ENCODE assay signal across 21 cellular contexts in genomic region chr10:13852872-13853271, GRCh38.
A peak's percentile ranks its signal among the peaks of the same experiment; 100 is the strongest.
DNase-seq lines count a peak whose midpoint lies in the region; ATAC-seq and TF ChIP-seq lines count a peak whose summit lies in the region.
"Had no signal": no experiment of that assay in that cellular context is flagged by ENCODE, and none has a peak within 500 bp of the region (broad histone marks: within the 10 kb centered on the region; RNA-seq: fewer than 3 reads in every experiment).

No MANE protein-coding gene starts in this region.

- H3K4me3 Mint-ChIP-seq in dendritic cell treated with granulocyte-macrophage colony-stimulating factor and Interleukin-4, amounts not matched to agents 40 ng/mL and 50 ng/mL, for 4 days = no peak overlapping the region
- no peak overlapping the region for H3K4me3 Mint-ChIP-seq in osteocyte (ENCODE audit: unreplicated experiment)
- H3K4me3 Mint-ChIP-seq in activated CD4-positive, alpha-beta T cell treated with anti-CD3 and anti-CD28 coated beads, Interleukin-2, amount 10 ng/mL, durations not matched to agents 7 days and 5 days = no peak overlapping the region
- H3K4me3 Mint-ChIP-seq: activated naive CD8-positive, alpha-beta T cell treated with anti-CD3 and anti-CD28 coated beads, Interleukin-2, amount 50 U/mL, for 24 hours; CD8-positive, alpha-beta T cell had no signal

- H3K27me3 Mint-ChIP-seq in dendritic cell treated with granulocyte-macrophage colony-stimulating factor and Interleukin-4, amounts not matched to agents 40 ng/mL and 50 ng/mL, for 4 days = peaks cover 23% of the 10 kb centered on the region
- H3K27me3 Mint-ChIP-seq in osteocyte (ENCODE audit: unreplicated experiment) = no peaks in the 10 kb centered on the region
- peaks cover 2% of the 10 kb centered on the region for H3K27me3 Mint-ChIP-seq in activated CD4-positive, alpha-beta T cell treated with anti-CD3 and anti-CD28 coated beads, Interleukin-2, amount 10 ng/mL, durations not matched to agents 7 days and 5 days

- no peak for TF ChIP-seq CTCF in osteocyte (IDR thresholded peaks at IDR 0.05)
- TF ChIP-seq CTCF in upper lobe of right lung (IDR thresholded peaks at IDR 0.05) = no peak

- H3K27ac Mint-ChIP-seq in dendritic cell treated with granulocyte-macrophage colony-stimulating factor and Interleukin-4, amounts not matched to agents 40 ng/mL and 50 ng/mL, for 4 days = peak overlapping the region; percentile 54
- peak overlapping the region; percentile 74 for H3K27ac Mint-ChIP-seq in osteocyte (ENCODE audit: unreplicated experiment)
- no peak overlapping the region for H3K27ac Mint-ChIP-seq in activated CD4-positive, alpha-beta T cell treated with anti-CD3 and anti-CD28 coated beads, Interleukin-2, amount 10 ng/mL, durations not matched to agents 7 days and 5 days
- H3K27ac Mint-ChIP-seq: activated naive CD8-positive, alpha-beta T cell treated with anti-CD3 and anti-CD28 coated beads, Interleukin-2, amount 50 U/mL, for 24 hours; CD8-positive, alpha-beta T cell had no signal

- CTCF ChIA-PET in activated CD4-positive, alpha-beta T cell treated with anti-CD3 and anti-CD28 coated beads, Interleukin-2, amount 10 ng/mL, durations not matched to agents 7 days and 5 days (lab: Charles Lee) = no interaction called here

- peaks cover 30% of the 10 kb centered on the region for H3K4me1 Mint-ChIP-seq in dendritic cell treated with granulocyte-macrophage colony-stimulating factor and Interleukin-4, amounts not matched to agents 40 ng/mL and 50 ng/mL, for 4 days (ENCODE audit: low read depth)
- H3K4me1 Mint-ChIP-seq in osteocyte (ENCODE audit: unreplicated experiment) = peaks cover 34% of the 10 kb centered on the region
- H3K4me1 Mint-ChIP-seq in activated CD4-positive, alpha-beta T cell treated with anti-CD3 and anti-CD28 coated beads, Interleukin-2, amount 10 ng/mL, durations not matched to agents 7 days and 5 days = peaks cover 8% of the 10 kb centered on the region

- peaks cover 16% of the 10 kb centered on the region for H3K4me1 ChIP-seq in upper lobe of right lung
- H3K4me1 ChIP-seq: SJCRH30 had no signal

- peak overlapping the region; percentile 42 for H3K27ac ChIP-seq in upper lobe of right lung
- H3K27ac ChIP-seq: cardiac muscle cell, SJCRH30 had no signal

- H3K36me3 Mint-ChIP-seq in dendritic cell treated with granulocyte-macrophage colony-stimulating factor and Interleukin-4, amounts not matched to agents 40 ng/mL and 50 ng/mL, for 4 days (ENCODE audit: low read depth) = peaks cover 5% of the 10 kb centered on the region
- peaks cover 42% of the 10 kb centered on the region for H3K36me3 Mint-ChIP-seq in osteocyte (ENCODE audit: unreplicated experiment)
- H3K36me3 Mint-ChIP-seq in activated CD4-positive, alpha-beta T cell treated with anti-CD3 and anti-CD28 coated beads, Interleukin-2, amount 10 ng/mL, durations not matched to agents 7 days and 5 days (ENCODE audit: low read depth) = no peaks in the 10 kb centered on the region
- H3K36me3 Mint-ChIP-seq: CD8-positive, alpha-beta T cell had no signal

- intact Hi-C loops in dendritic cell treated with granulocyte-macrophage colony-stimulating factor and Interleukin-4, amounts not matched to agents 40 ng/mL and 50 ng/mL, for 4 days (cut with micrococcal nuclease) = no loop called here
- intact Hi-C loops in left ventricle myocardium superior (cut with micrococcal nuclease) = no loop called here
- intact Hi-C loops in upper lobe of right lung (cut with DNase I) = no loop called here

- H3K9me3 ChIP-seq in upper lobe of right lung = no peaks in the 10 kb centered on the region
- H3K9me3 ChIP-seq: SJCRH30, thyroid gland had no signal

- DNase-seq in left ventricle myocardium superior = no peak
- no peak for DNase-seq in osteocyte (ENCODE audit: extremely low spot score, unreplicated experiment)
- no peak for DNase-seq in upper lobe of right lung
- DNase-seq in activated CD4-positive, alpha-beta T cell treated with anti-CD3 and anti-CD28 coated beads, Interleukin-2, amount 10 ng/mL, durations not matched to agents 7 days and 5 days = no peak
- no peak for DNase-seq in NCI-H1436 (lab: John Stamatoyannopoulos, UW)
- DNase-seq in stimulated activated CD8-positive, alpha-beta memory T cell treated with anti-CD3 and anti-CD28 coated beads, Interleukin-4, amount 100 ng/mL, for 48 hours = no peak
- DNase-seq: activated CD4-positive, alpha-beta T cell treated with anti-CD3 and anti-CD28 coated beads for 48 hours; activated naive CD8-positive, alpha-beta T cell treated with anti-CD3 and anti-CD28 coated beads, Interleukin-2, amount 50 U/mL, for 24 hours; CD8-positive, alpha-beta T cell; DMS79; GOT3; KBM-7; kidney glomerular epithelial cell; NCI-H187; NCI-H748 treated with DMSO at 0.1 percent for 48 hours; SJCRH30; T-helper 1 cell; thyroid gland had no signal

- H3K27me3 ChIP-seq in upper lobe of right lung = no peaks in the 10 kb centered on the region
- H3K27me3 ChIP-seq: cardiac muscle cell, SJCRH30, thyroid gland had no signal

- H3K36me3 ChIP-seq in upper lobe of right lung = no peaks in the 10 kb centered on the region
- H3K36me3 ChIP-seq: cardiac muscle cell, SJCRH30, thyroid gland had no signal

- POLR2A ChIA-PET in activated CD4-positive, alpha-beta T cell treated with anti-CD3 and anti-CD28 coated beads, Interleukin-2, amount 10 ng/mL, durations not matched to agents 7 days and 5 days (lab: Charles Lee) = no interaction called here

- no peaks in the 10 kb centered on the region for H3K9me3 Mint-ChIP-seq in dendritic cell treated with granulocyte-macrophage colony-stimulating factor and Interleukin-4, amounts not matched to agents 40 ng/mL and 50 ng/mL, for 4 days
- no peaks in the 10 kb centered on the region for H3K9me3 Mint-ChIP-seq in osteocyte (ENCODE audit: unreplicated experiment)
- H3K9me3 Mint-ChIP-seq in activated CD4-positive, alpha-beta T cell treated with anti-CD3 and anti-CD28 coated beads, Interleukin-2, amount 10 ng/mL, durations not matched to agents 7 days and 5 days = no peaks in the 10 kb centered on the region
- H3K9me3 Mint-ChIP-seq: activated naive CD8-positive, alpha-beta T cell treated with anti-CD3 and anti-CD28 coated beads, Interleukin-2, amount 50 U/mL, for 24 hours; CD8-positive, alpha-beta T cell had no signal

- ATAC-seq in left ventricle myocardium superior (peak; percentile 60), upper lobe of right lung (peak; percentile 77), HG03045 (IDR thresholded peaks at IDR 0.05; ENCODE audit: unreplicated experiment) (no peak)
- ATAC-seq: activated naive CD8-positive, alpha-beta T cell treated with anti-CD3 and anti-CD28 coated beads, Interleukin-2, amount 50 U/mL, for 24 hours; CD8-positive, alpha-beta T cell had no signal

- H3K4me3 ChIP-seq in upper lobe of right lung = no peak overlapping the region
- H3K4me3 ChIP-seq: cardiac muscle cell, SJCRH30, thyroid gland had no signal
